9 cellular contexts compared by ENCODE assay signal in the genomic region with DNA sequence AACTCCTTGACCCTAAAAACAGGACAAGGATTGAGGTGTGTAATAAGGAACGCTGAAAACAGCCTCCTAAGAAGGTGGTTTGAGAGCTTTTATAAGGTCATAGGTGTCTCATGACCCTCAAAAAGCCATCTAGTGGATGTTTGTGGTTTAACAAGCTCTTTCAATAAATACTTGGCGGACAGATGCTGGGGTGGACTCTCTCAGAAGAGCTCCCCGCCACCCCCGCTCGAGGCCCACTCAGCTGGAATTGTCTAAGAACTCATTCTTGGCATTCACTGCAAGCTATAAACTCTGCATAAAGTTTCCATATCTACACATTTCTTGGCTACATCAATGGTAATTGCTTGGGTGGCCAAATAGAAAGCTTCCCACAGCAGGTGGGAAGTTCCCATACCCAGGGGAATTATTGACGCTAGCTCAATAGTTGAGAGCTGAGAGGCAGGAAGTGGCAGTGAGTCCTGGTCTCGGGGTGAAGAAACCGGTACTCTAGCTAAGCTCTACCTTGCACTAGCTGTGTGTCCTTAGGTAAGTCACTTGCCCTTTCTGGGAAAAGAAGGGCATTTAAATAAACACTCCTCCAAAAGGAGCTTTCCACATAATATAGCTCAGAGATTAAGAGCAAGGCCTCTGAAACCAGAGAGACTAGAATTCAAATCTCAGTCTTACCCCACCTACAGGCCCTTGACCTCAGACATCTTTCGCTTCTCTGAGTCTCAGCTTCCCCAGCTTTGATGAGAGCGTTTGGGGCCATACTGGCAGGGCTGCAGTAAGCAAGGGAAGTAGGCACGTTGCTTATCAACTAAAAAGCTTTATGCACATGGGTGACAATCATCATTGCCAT. TPM values are rescaled to one million over a fixed set of nuclear protein-coding genes. Genes with fewer than 3 reads are reported as not detected.
DNase-seq lines count a peak whose midpoint lies in the region; ATAC-seq, FAIRE-seq and TF ChIP-seq lines count a peak whose summit lies in the region.
"Had no signal": no experiment of that assay in that cellular context is flagged by ENCODE, and none has a peak within 500 bp of the region (broad histone marks: within the 10 kb centered on the region; RNA-seq: fewer than 3 reads in every experiment).

No MANE protein-coding gene starts in this region.

- FAIRE-seq in GM18507 (lab: Jason Lieb, UNC) = peak; percentile 96

- in situ Hi-C loops in ACHN (cut with HindIII; ENCODE audit: low pct_ligation_motif_present, low pct_unique_long_range_greater_than_20kb, low sequenced_read_pairs) = no loop called here

- H3K36me3 ChIP-seq in kidney epithelial cell (ENCODE audit: control insufficient read depth, insufficient read depth, low read length) = no peaks in the 10 kb centered on the region

- no peaks in the 10 kb centered on the region for H3K27me3 ChIP-seq in kidney epithelial cell (ENCODE audit: control insufficient read depth, insufficient read depth, low read length)

- DNase-seq in ACHN (peak; percentile 9), GM18507 (ENCODE audit: extremely low spot score, insufficient read length, low read depth) (peak; percentile 22), NCI-H2081 (lab: John Stamatoyannopoulos, UW) (peak; percentile 62 to 87), kidney epithelial cell (ENCODE audit: low read depth) (no peak), putamen (ENCODE audit: low spot score) (no peak), T-helper 2 cell (no peak), NOMO-1 treated with dmso at 0.1 percent for 144 hours (lab: John Stamatoyannopoulos, UW; ENCODE audit: unreplicated experiment) (no peak)

- peak; percentile 29 for TF ChIP-seq CTCF in kidney epithelial cell (IDR thresholded peaks at IDR 0.05; ENCODE audit: insufficient read depth, low read length, poor library complexity, severe bottlenecking)

- peak; percentile 67 for ATAC-seq in HG02798 (IDR thresholded peaks at IDR 0.05; ENCODE audit: poor library complexity, unreplicated experiment)

- H3K4me3 ChIP-seq in kidney epithelial cell (ENCODE audit: low read depth, low read length) = no peak overlapping the region

RNA-seq across cellular contexts. Expression of gene MS4A15, which starts 6.4 kb away (rescaled TPM):
- not detected in 2 replicates for total RNA-seq in kidney epithelial cell
- total RNA-seq: HT1080 had no signal

RNA-seq across cellular contexts. Expression of gene MS4A10, which starts 22.1 kb away (rescaled TPM):
- total RNA-seq in kidney epithelial cell = not detected in 2 replicates
- total RNA-seq: HT1080 had no signal

RNA-seq across cellular contexts. Expression of gene MS4A18, which starts 38.6 kb away (rescaled TPM):
- not detected in 2 replicates for total RNA-seq in kidney epithelial cell
- total RNA-seq: HT1080 had no signal

Comparison
In these comparisons a context has a peak if more than half of its experiments do, and no peak if none do; other contexts are left out.
1. DNase-seq: peak in ACHN (single experiment), GM18507 (single experiment) and NCI-H2081 (2 of 2); none in kidney epithelial cell (single experiment), putamen (single experiment), T-helper 2 cell (0 of 5) and NOMO-1 treated with dmso at 0.1 percent for 144 hours (single experiment).